Comparison of ENCODE assay signal across 15 cellular contexts in the genomic region with DNA sequence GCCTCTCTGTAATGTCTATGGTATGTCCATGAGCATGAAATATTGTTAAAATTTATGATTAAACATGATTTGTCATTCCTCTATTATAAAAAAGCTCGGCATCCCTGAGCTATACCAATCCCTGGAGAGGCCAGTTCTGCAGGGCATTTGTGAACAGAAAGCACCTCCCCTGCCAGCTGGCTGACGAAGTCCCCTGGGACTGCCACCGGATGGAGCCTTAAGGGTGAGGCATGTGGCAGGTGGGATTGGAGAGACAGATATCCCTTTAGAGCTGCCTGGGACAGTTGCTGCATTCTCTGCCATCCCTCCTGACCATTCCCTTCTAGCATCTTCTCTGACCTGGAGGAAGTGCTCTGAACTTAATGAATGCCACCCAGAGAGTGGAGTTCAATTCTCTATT.
A peak's percentile ranks its signal among the peaks of the same experiment; 100 is the strongest.
DNase-seq lines count a peak whose midpoint lies in the region; ATAC-seq and TF ChIP-seq lines count a peak whose summit lies in the region.
"Had no signal": no experiment of that assay in that cellular context is flagged by ENCODE, and none has a peak within 500 bp of the region (broad histone marks: within the 10 kb centered on the region; RNA-seq: fewer than 3 reads in every experiment).

No MANE protein-coding gene starts in this region.

- peak; percentile 65 for ATAC-seq in GM18511 (IDR thresholded peaks at IDR 0.05; ENCODE audit: unreplicated experiment)
- ATAC-seq in GM19328 (IDR thresholded peaks at IDR 0.05; ENCODE audit: unreplicated experiment), result no peak
- no peak for ATAC-seq in HG03460 (IDR thresholded peaks at IDR 0.05; ENCODE audit: unreplicated experiment)
- ATAC-seq in GM21447 (IDR thresholded peaks at IDR 0.05; ENCODE audit: unreplicated experiment), result no peak
- ATAC-seq: activated CD8-positive, alpha-beta T cell treated with anti-CD3 and anti-CD28 coated beads for 36 hours; K562; lower lobe of right lung had no signal

- no peak for TF ChIP-seq CTCF in OCI-LY7 (conservative IDR thresholded peaks at IDR 0.05; ENCODE audit: low read length)
- no peak for TF ChIP-seq CTCF in endothelial cell (IDR thresholded peaks at IDR 0.05; ENCODE audit: unreplicated experiment)

- H3K4me1 ChIP-seq in BLaER1 (peaks cover 39% of the 10 kb centered on the region), OCI-LY7 (ENCODE audit: insufficient read depth, low read length, poor library complexity, severe bottlenecking) (peaks cover 12% of the 10 kb centered on the region)
- H3K4me1 ChIP-seq: lower lobe of right lung had no signal

- no peak overlapping the region for H3K4me3 Mint-ChIP-seq in endothelial cell (ENCODE audit: unreplicated experiment)
- H3K4me3 Mint-ChIP-seq: activated CD8-positive, alpha-beta T cell treated with anti-CD3 and anti-CD28 coated beads for 36 hours; activated naive CD8-positive, alpha-beta T cell treated with anti-CD3 and anti-CD28 coated beads for 36 hours had no signal

- H3K9ac ChIP-seq in BLaER1, result no peak overlapping the region

- H3K4me3 ChIP-seq in BLaER1, result no peak overlapping the region
- H3K4me3 ChIP-seq in OCI-LY7 (ENCODE audit: low read depth, low read length, poor library complexity, severe bottlenecking), result no peak overlapping the region
- H3K4me3 ChIP-seq: K562, lower lobe of right lung had no signal

- H3K79me2 ChIP-seq in OCI-LY7 (ENCODE audit: insufficient read depth, low read depth, low read length), result no peaks in the 10 kb centered on the region

- H3K36me3 ChIP-seq in BLaER1, result no peaks in the 10 kb centered on the region
- no peaks in the 10 kb centered on the region for H3K36me3 ChIP-seq in OCI-LY7 (ENCODE audit: insufficient read depth, low read length)
- H3K36me3 ChIP-seq: lower lobe of right lung had no signal

- DNase-seq in NCI-H1694 treated with DMSO at 0.1 percent for 48 hours (lab: John Stamatoyannopoulos, UW), result peak; percentile 69
- DNase-seq in OCI-LY7 (ENCODE audit: low spot score), result peak; percentile 63
- DNase-seq in endothelial cell (ENCODE audit: low spot score), result no peak
- DNase-seq: activated CD8-positive, alpha-beta T cell treated with anti-CD3 and anti-CD28 coated beads for 36 hours; activated naive CD8-positive, alpha-beta T cell treated with anti-CD3 and anti-CD28 coated beads for 36 hours; lower lobe of right lung; NK-92 treated with Interleukin-12 subunit alpha and Interleukin-12 subunit beta, amount 100 ng/mL, for 24 hours; stimulated activated CD4-positive, alpha-beta T cell treated with anti-CD3 and anti-CD28 coated beads, Interleukin-2, amount 100 ng/mL, for 24 hours; T-helper 1 cell had no signal

- CTCF ChIA-PET in OCI-LY7 (lab: Charles Lee; ENCODE audit: unreplicated experiment), result no interaction called here

- H3K9me3 ChIP-seq in BLaER1 (peaks cover 8% of the 10 kb centered on the region), OCI-LY7 (ENCODE audit: low read length) (no peaks in the 10 kb centered on the region)
- H3K9me3 ChIP-seq: lower lobe of right lung had no signal

- no peak overlapping the region for H2AFZ ChIP-seq in OCI-LY7 (ENCODE audit: low read length)

- H4K20me1 ChIP-seq in BLaER1 (no peaks in the 10 kb centered on the region), OCI-LY7 (ENCODE audit: insufficient read depth, low read length) (no peaks in the 10 kb centered on the region)

- peak overlapping the region; percentile 71 for H3K4me2 ChIP-seq in BLaER1
- peak overlapping the region; percentile 17; the same call in 1 of the 2 replicates for H3K4me2 ChIP-seq in OCI-LY7 (ENCODE audit: low read length)

- H3K27ac ChIP-seq in BLaER1, result 0 out of 2 replicates have a peak overlapping the region, but pooled peaks have one; percentile 41
- H3K27ac ChIP-seq in OCI-LY7 (ENCODE audit: low read depth, low read length, poor library complexity, severe bottlenecking), result no peak overlapping the region
- H3K27ac ChIP-seq: lower lobe of right lung had no signal

- no peaks in the 10 kb centered on the region for H3K36me3 Mint-ChIP-seq in endothelial cell (ENCODE audit: low read depth, unreplicated experiment)
- H3K36me3 Mint-ChIP-seq: activated naive CD8-positive, alpha-beta T cell treated with anti-CD3 and anti-CD28 coated beads for 36 hours had no signal

- H3K9me3 Mint-ChIP-seq in endothelial cell (ENCODE audit: unreplicated experiment), result no peaks in the 10 kb centered on the region
- H3K9me3 Mint-ChIP-seq: activated CD8-positive, alpha-beta T cell treated with anti-CD3 and anti-CD28 coated beads for 36 hours; activated naive CD8-positive, alpha-beta T cell treated with anti-CD3 and anti-CD28 coated beads for 36 hours had no signal

- BruUV-seq in OCI-LY7 (replicated peaks; lab: Mats Ljungman, UMichigan), result no TSS peak

- H3K27me3 Mint-ChIP-seq in endothelial cell (ENCODE audit: unreplicated experiment), result peaks cover 1% of the 10 kb centered on the region
- H3K27me3 Mint-ChIP-seq: activated naive CD8-positive, alpha-beta T cell treated with anti-CD3 and anti-CD28 coated beads for 36 hours had no signal

- H3K27ac Mint-ChIP-seq in endothelial cell (ENCODE audit: unreplicated experiment), result no peak overlapping the region
- H3K27ac Mint-ChIP-seq: activated CD8-positive, alpha-beta T cell treated with anti-CD3 and anti-CD28 coated beads for 36 hours; activated naive CD8-positive, alpha-beta T cell treated with anti-CD3 and anti-CD28 coated beads for 36 hours had no signal

- no peaks in the 10 kb centered on the region for H3K9me2 ChIP-seq in OCI-LY7 (ENCODE audit: insufficient read depth, low read length)

- intact Hi-C loops in OCI-LY7 (cut with micrococcal nuclease; ENCODE audit: unreplicated experiment), result no loop called here

- POLR2A ChIA-PET in OCI-LY7 (lab: Charles Lee), result interaction anchor here (1.5 kb wide), 1 partner anchor 10 kb away, joined by 3 read pairs; no protein-coding TSS in a partner anchor

- no peaks in the 10 kb centered on the region for H3K4me1 Mint-ChIP-seq in endothelial cell (ENCODE audit: unreplicated experiment)
- H3K4me1 Mint-ChIP-seq: activated naive CD8-positive, alpha-beta T cell treated with anti-CD3 and anti-CD28 coated beads for 36 hours had no signal

- H3K27me3 ChIP-seq in BLaER1, result no peaks in the 10 kb centered on the region
